8 cellular contexts compared by ENCODE assay signal in genomic region chr10:102432162-102432950, GRCh38. TPM values are rescaled to one million over a fixed set of nuclear protein-coding genes. Genes with fewer than 3 reads are reported as not detected.
DNase-seq lines count a peak whose midpoint lies in the region; TF ChIP-seq lines count a peak whose summit lies in the region.

CUEDC2 (minus strand) TSS chr10:102432574; CDS start chr10:102425188, 7,386 bp downstream.

- no peak for TF ChIP-seq EP300 in stomach (IDR thresholded peaks at IDR 0.05)

- H3K23me2 ChIP-seq in H9 (ENCODE audit: insufficient read length, low read depth, low read length, poor library complexity, severe bottlenecking) = peaks cover 9% of the 10 kb centered on the region

- H3K27me3 Mint-ChIP-seq in H9 (ENCODE audit: low read depth) = peaks cover 52% of the 10 kb centered on the region
- H3K27me3 Mint-ChIP-seq in nephron progenitor cell (ENCODE audit: low read depth, poor library complexity) = no peaks in the 10 kb centered on the region

- no peak within 1 kb of the TSS for H2BK20ac ChIP-seq in H9 (ENCODE audit: low read depth, low read length, poor library complexity, severe bottlenecking)

- no peak within 1 kb of the TSS for H4K91ac ChIP-seq in H9 (ENCODE audit: insufficient read length, low read depth, low read length)

- no peak within 1 kb of the TSS for H3K23ac ChIP-seq in H9 (ENCODE audit: insufficient read length, low read depth, low read length)

- no peaks in the 10 kb centered on the region for H3K79me2 ChIP-seq in H9 (ENCODE audit: insufficient read depth, low read length)

- H3K4me1 ChIP-seq in ES-I3 (ENCODE audit: insufficient read depth, low read length) = peaks cover 24% of the 10 kb centered on the region
- H3K4me1 ChIP-seq in H9 (ENCODE audit: insufficient read depth, low read length) = peaks cover 5% of the 10 kb centered on the region; the same call in 1 of the 2 replicates
- H3K4me1 ChIP-seq in stomach = peaks cover 5 to 47% (median 24%) of the 10 kb centered on the region in 4 donors

- no peak within 1 kb of the TSS for H3T11ph ChIP-seq in H9 (ENCODE audit: low read length)

- H3K9me3 Mint-ChIP-seq in H9 (no peaks in the 10 kb centered on the region; a peak in 1 of 5 replicates), nephron progenitor cell (no peaks in the 10 kb centered on the region)

- no peak within 1 kb of the TSS for H2BK12ac ChIP-seq in H9 (ENCODE audit: insufficient read length, low read depth, low read length)

- no peak within 1 kb of the TSS for H4K8ac ChIP-seq in H9 (replicated peaks; ENCODE audit: insufficient read length, low read depth, low read length)

- H2AK5ac ChIP-seq in H9 (ENCODE audit: insufficient read length, low read length) = no peak within 1 kb of the TSS

- H3K56ac ChIP-seq in H9 (ENCODE audit: insufficient read length, low read depth, low read length) = no peak within 1 kb of the TSS

- peak within 1 kb of the TSS; percentile 39 for H2BK120ac ChIP-seq in H9 (ENCODE audit: low read depth, low read length, poor library complexity, severe bottlenecking)

- H2BK15ac ChIP-seq in H9 (ENCODE audit: low read depth, low read length) = no peak within 1 kb of the TSS

- H3K9ac ChIP-seq in ES-I3 (ENCODE audit: low read depth, low read length) (peak within 1 kb of the TSS; percentile 88), H9 (ENCODE audit: extremely low read depth, insufficient read length, low read length) (peak within 1 kb of the TSS; percentile 91)

- peak within 1 kb of the TSS; percentile 76 for H3K18ac ChIP-seq in H9 (ENCODE audit: insufficient read length, low read depth, low read length)

- H3K4ac ChIP-seq in H9 (ENCODE audit: low read depth, low read length) = no peak within 1 kb of the TSS

- H2BK5ac ChIP-seq in H9 (ENCODE audit: insufficient read length, low read length) = no peak within 1 kb of the TSS

- H2AFZ ChIP-seq in H9 (ENCODE audit: low read length) = no peak within 1 kb of the TSS

- H3K27ac ChIP-seq in H9 (ENCODE audit: insufficient read length, low read depth, low read length) (no peak within 1 kb of the TSS), stomach (peak within 1 kb of the TSS; percentile 75 to 90 (median 85))

- H3K27me3 ChIP-seq in H9 (ENCODE audit: insufficient read depth, low read length) = peaks cover 29% of the 10 kb centered on the region; the same call in 1 of the 2 replicates
- no peaks in the 10 kb centered on the region for H3K27me3 ChIP-seq in MG63
- H3K27me3 ChIP-seq in stomach = peaks cover 0 to 35% (median 3%) of the 10 kb centered on the region in 3 donors

- no CpG with 5 or more reads among the region's 52 CpGs for WGBS in H9 (ENCODE audit: extremely low coverage, insufficient read length, low lambda C conversion rate)
- 0% methylated on average over 48 to 52 of the region's 52 CpGs for WGBS in stomach, 5 donors

- peaks cover 16 to 34% of the 10 kb centered on the region in 2 experiments for H3K4me1 Mint-ChIP-seq in H9
- peaks cover 50% of the 10 kb centered on the region for H3K4me1 Mint-ChIP-seq in nephron progenitor cell

- H3K36me3 Mint-ChIP-seq in H9 (ENCODE audit: insufficient read depth in 1 of 3, low read depth in 3 of 3) (0 out of 7 replicates have a peak, but pooled peaks cover 0 to 1% (median 0%) of the 10 kb centered on the region in 3 experiments), nephron progenitor cell (ENCODE audit: low read depth) (no peaks in the 10 kb centered on the region)

- H3K27ac Mint-ChIP-seq in H9 = peak within 1 kb of the TSS; percentile 33 to 94 (median 68); a peak in 6 of 7 replicates
- H3K27ac Mint-ChIP-seq in nephron progenitor cell = peak within 1 kb of the TSS; percentile 26

- H3K4me3 Mint-ChIP-seq in H9 = peak within 1 kb of the TSS; percentile 89 to 97
- H3K4me3 Mint-ChIP-seq in nephron progenitor cell = peak within 1 kb of the TSS; percentile 89

- TF ChIP-seq POLR2A in stomach (IDR thresholded peaks at IDR 0.05) = no peak

- peak within 1 kb of the TSS; percentile 71; the same call in 1 of the 2 replicates for H3K14ac ChIP-seq in H9 (ENCODE audit: insufficient read depth, low read length)

- peak within 1 kb of the TSS; percentile 89 for H3K4me2 ChIP-seq in H9 (ENCODE audit: insufficient read depth, insufficient read length, low read length)

- TF ChIP-seq CTCF in H9 (conservative IDR thresholded peaks at IDR 0.05) (no peak), fibroblast of pulmonary artery (IDR thresholded peaks at IDR 0.05; ENCODE audit: low read length, missing control alignments) (no peak), nephron progenitor cell (IDR thresholded peaks at IDR 0.05) (no peak), stomach (IDR thresholded peaks at IDR 0.05) (no peak)

- no peaks in the 10 kb centered on the region for H4K20me1 ChIP-seq in H9 (ENCODE audit: control insufficient read depth, insufficient read depth, insufficient read length)

- no peaks in the 10 kb centered on the region for H3K79me1 ChIP-seq in H9 (ENCODE audit: insufficient read depth, low read depth, low read length, poor library complexity, severe bottlenecking)

- peak; percentile 97 for DNase-seq in H9
- peak; percentile 95 for DNase-seq in MG63
- DNase-seq in SHP77 treated with DMSO at 0.1 percent for 48 hours (lab: John Stamatoyannopoulos, UW) = peak; percentile 91
- peak; percentile 97 for DNase-seq in activated effector memory CD4-positive, alpha-beta T cell treated with anti-CD3 and anti-CD28 coated beads, Interleukin-2, amount 50 U/mL, for 16 hours
- DNase-seq in fibroblast of pulmonary artery (ENCODE audit: low read depth) = peak; percentile 98
- DNase-seq in nephron progenitor cell = peak; percentile 98
- peak; percentile 97 for DNase-seq in stomach

- H3K36me3 ChIP-seq in ES-I3 (ENCODE audit: insufficient read depth, low read length) (no peaks in the 10 kb centered on the region), MG63 (peaks cover 8% of the 10 kb centered on the region; the same call in 1 of the 2 replicates), stomach (no peaks in the 10 kb centered on the region)

- H3K4me3 ChIP-seq in MG63 (peak within 1 kb of the TSS; percentile 77), fibroblast of pulmonary artery (replicated peaks; ENCODE audit: low read depth, low read length) (peak within 1 kb of the TSS; percentile 92), stomach (peak within 1 kb of the TSS; percentile 78 to 90 (median 84))

- H3K9me3 ChIP-seq in ES-I3 (ENCODE audit: control insufficient read depth, insufficient read depth, low read length) (no peaks in the 10 kb centered on the region), H9 (ENCODE audit: control insufficient read depth, low read depth, low read length) (no peaks in the 10 kb centered on the region), MG63 (no peaks in the 10 kb centered on the region), stomach (no peaks in the 10 kb centered on the region)

- no peak within 1 kb of the TSS for H4K5ac ChIP-seq in H9 (ENCODE audit: insufficient read length, low read depth, low read length)

- intact Hi-C loops in stomach (cut with DNase I; ENCODE audit: low total_unique reads) = no loop called here

RNA-seq across cellular contexts. Expression of gene CUEDC2, which starts in this region (rescaled TPM):
- 41.2 and 43.0 TPM in 2 replicates for total RNA-seq in H9 (2021)
- 92.1 and 151 TPM in 2 replicates for total RNA-seq in MG63 (2014; rRNA removed; shearing (Covaris generic); ENCODE audit: low replicate concordance)
- 100 to 1,000 TPM in 1 of 5 donors, 10 to 100 TPM in 4; 15.9 to 145 (median 31.8) TPM for total RNA-seq in stomach
- polyA plus RNA-seq in stomach = 10 to 100 TPM; 48.6 to 59.2 (median 49.2) TPM
